In the genomic region with DNA sequence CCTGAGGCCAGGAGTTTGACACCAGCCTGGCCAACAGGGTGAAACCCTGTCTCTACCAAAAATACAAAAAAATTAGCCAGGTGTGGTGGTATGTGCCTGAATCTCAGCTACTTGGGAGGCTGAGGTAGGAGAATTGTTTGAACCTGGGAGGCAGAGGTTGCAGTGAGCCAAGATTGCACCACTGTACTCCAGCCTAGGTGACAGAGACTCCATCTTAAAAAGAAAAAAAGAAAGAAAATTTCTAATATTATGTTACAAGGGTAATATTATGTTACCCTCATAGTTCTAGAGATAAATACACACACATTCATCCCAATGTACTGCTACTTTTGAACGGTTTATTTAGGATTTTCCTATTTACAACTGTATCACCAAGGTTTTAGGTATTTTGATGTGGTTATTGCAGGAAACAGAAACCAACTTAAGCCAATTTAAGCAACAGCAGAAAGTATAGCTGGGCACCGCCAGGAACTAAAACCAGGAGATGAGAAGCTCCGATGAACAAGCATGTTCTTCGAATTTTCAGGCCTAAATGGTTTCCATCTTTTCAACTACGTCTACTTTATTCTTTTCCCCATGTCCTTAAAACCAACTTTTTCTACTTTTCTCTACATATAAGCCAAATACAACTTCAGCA, we compare ENCODE assay signal across 17 cellular contexts. TPM values are rescaled to one million over a fixed set of nuclear protein-coding genes. Genes with fewer than 3 reads are reported as not detected.
DNase-seq lines count a peak whose midpoint lies in the region; ATAC-seq and TF ChIP-seq lines count a peak whose summit lies in the region.
"Had no signal": no experiment of that assay in that cellular context is flagged by ENCODE, and none has a peak within 500 bp of the region (broad histone marks: within the 10 kb centered on the region; RNA-seq: fewer than 3 reads in every experiment).

No MANE protein-coding gene starts in this region.

- peak overlapping the region; percentile 12 for H3K4me3 Mint-ChIP-seq in activated T-helper 17 cell treated with anti-CD3 and anti-CD28 coated beads, Interleukin-2, amount 50 U/mL, for 72 hours
- H3K4me3 Mint-ChIP-seq in nephron progenitor cell, result no peak overlapping the region
- H3K4me3 Mint-ChIP-seq: HFFc6 had no signal

- no peaks in the 10 kb centered on the region for H3K4me1 Mint-ChIP-seq in activated T-helper 17 cell treated with anti-CD3 and anti-CD28 coated beads, Interleukin-2, amount 50 U/mL, for 72 hours
- H3K4me1 Mint-ChIP-seq in nephron progenitor cell, result no peaks in the 10 kb centered on the region

- H3K27ac Mint-ChIP-seq in activated T-helper 17 cell treated with anti-CD3 and anti-CD28 coated beads, Interleukin-2, amount 50 U/mL, for 72 hours, result peak overlapping the region; percentile 36
- H3K27ac Mint-ChIP-seq in nephron progenitor cell, result no peak overlapping the region
- H3K27ac Mint-ChIP-seq: HFFc6 had no signal

- POLR2A ChIA-PET in SK-N-SH (lab: Yijun Ruan, JAX), result no interaction called here

- H2AFZ ChIP-seq in SK-N-SH (ENCODE audit: low read depth) (peak overlapping the region; percentile 72), Karpas-422 (ENCODE audit: low read length) (peak overlapping the region; percentile 69; the same call in 1 of the 2 replicates)

- WGBS in SK-N-SH (ENCODE audit: low lambda C conversion rate), result 48% methylated on average over 5 of the region's 5 CpGs

- H3F3A ChIP-seq in SK-N-SH (replicated peaks; ENCODE audit: insufficient read depth), result peaks cover 7% of the 10 kb centered on the region

- no peaks in the 10 kb centered on the region for H3K79me2 ChIP-seq in SK-N-SH (ENCODE audit: insufficient read depth)
- no peaks in the 10 kb centered on the region for H3K79me2 ChIP-seq in Karpas-422 (ENCODE audit: low read length)

- no peak for TF ChIP-seq EP300 in SK-N-SH (IDR thresholded peaks at IDR 0.05; ENCODE audit: borderline replicate concordance in 1 of 2, low read depth in 1 of 2, low read length in 1 of 2)

- H3K4me2 ChIP-seq in SK-N-SH, result no peak overlapping the region
- peak overlapping the region; percentile 11 to 60 (median 44); a peak in 13 of 22 replicates for H3K4me2 ChIP-seq in BLaER1 treated with 17β-estradiol and CSF1 and Interleukin-3, amounts not matched to agents 10 nM and 100 nM
- no peak overlapping the region for H3K4me2 ChIP-seq in Karpas-422 (ENCODE audit: low read depth, low read length, poor library complexity, severe bottlenecking)
- H3K4me2 ChIP-seq: KMS-11 had no signal

- no peaks in the 10 kb centered on the region for H3K27me3 ChIP-seq in SK-N-SH (ENCODE audit: insufficient read depth)
- no peaks in the 10 kb centered on the region for H3K27me3 ChIP-seq in BLaER1 treated with 17β-estradiol and CSF1 and Interleukin-3, amounts not matched to agents 10 nM and 100 nM
- no peaks in the 10 kb centered on the region for H3K27me3 ChIP-seq in Karpas-422 (ENCODE audit: low read length)
- H3K27me3 ChIP-seq: MG63 had no signal

- H3K36me3 Mint-ChIP-seq in activated T-helper 17 cell treated with anti-CD3 and anti-CD28 coated beads, Interleukin-2, amount 50 U/mL, for 72 hours (ENCODE audit: low read depth), result no peaks in the 10 kb centered on the region
- no peaks in the 10 kb centered on the region for H3K36me3 Mint-ChIP-seq in nephron progenitor cell (ENCODE audit: low read depth)

- no peaks in the 10 kb centered on the region for H3K9me3 ChIP-seq in SK-N-SH
- no peaks in the 10 kb centered on the region for H3K9me3 ChIP-seq in BLaER1 treated with 17β-estradiol and CSF1 and Interleukin-3, amounts not matched to agents 10 nM and 100 nM (replicated peaks in 1 of 11)
- H3K9me3 ChIP-seq in Karpas-422 (ENCODE audit: low read length), result no peaks in the 10 kb centered on the region
- H3K9me3 ChIP-seq: MG63 had no signal

- H3K4me3 ChIP-seq in SK-N-SH (ENCODE audit: low read depth in 2 of 2, low read length in 1 of 2) (no peak overlapping the region), Karpas-422 (ENCODE audit: low read length) (no peak overlapping the region)
- no peak overlapping the region for H3K4me3 ChIP-seq in BLaER1 treated with 17β-estradiol and CSF1 and Interleukin-3, amounts not matched to agents 10 nM and 100 nM
- H3K4me3 ChIP-seq: MG63 had no signal

- DNase-seq in SK-N-SH (no peak), Karpas-422 (no peak), nephron progenitor cell (no peak)
- DNase-seq in stimulated activated CD8-positive, alpha-beta memory T cell treated with anti-CD3 and anti-CD28 coated beads, Interleukin-4, amount 100 ng/mL, for 48 hours, result no peak
- DNase-seq: HFFc6, MG63, NCI-H1092 treated with DMSO at 0.1 percent for 48 hours, NCI-H2081 treated with DMSO at 0.1 percent for 48 hours, NCI-H510A, NCI-H748 treated with DMSO at 0.1 percent for 48 hours, Right ventricle myocardium superior had no signal

- no peaks in the 10 kb centered on the region for H3K9me2 ChIP-seq in SK-N-SH
- no peaks in the 10 kb centered on the region for H3K9me2 ChIP-seq in Karpas-422 (replicated peaks; ENCODE audit: insufficient read depth, low read length)

- ATAC-seq in SK-N-SH treated with all-trans-retinoic acid at 6 μM for 48 hours (no peak), HG02798 (IDR thresholded peaks at IDR 0.05; ENCODE audit: poor library complexity, unreplicated experiment) (no peak)
- ATAC-seq in activated T-helper 17 cell treated with anti-CD3 and anti-CD28 coated beads, Interleukin-2, amount 50 U/mL, for 72 hours (replicated peaks), result no peak

- TF ChIP-seq CTCF in SK-N-SH (IDR thresholded peaks at IDR 0.05), result no peak
- no peak for TF ChIP-seq CTCF in nephron progenitor cell (IDR thresholded peaks at IDR 0.05)

- TF ChIP-seq RAD21 in SK-N-SH (IDR thresholded peaks at IDR 0.05; ENCODE audit: low read length), result no peak

- CTCF ChIA-PET in SK-N-SH (lab: Yijun Ruan, JAX), result no interaction called here

- H3K9me3 Mint-ChIP-seq in activated T-helper 17 cell treated with anti-CD3 and anti-CD28 coated beads, Interleukin-2, amount 50 U/mL, for 72 hours, result no peaks in the 10 kb centered on the region
- no peaks in the 10 kb centered on the region for H3K9me3 Mint-ChIP-seq in nephron progenitor cell
- H3K9me3 Mint-ChIP-seq: HFFc6 had no signal

- peaks cover 2% of the 10 kb centered on the region for H3K27me3 Mint-ChIP-seq in activated T-helper 17 cell treated with anti-CD3 and anti-CD28 coated beads, Interleukin-2, amount 50 U/mL, for 72 hours
- no peaks in the 10 kb centered on the region for H3K27me3 Mint-ChIP-seq in nephron progenitor cell (ENCODE audit: low read depth, poor library complexity)

- H3K4me1 ChIP-seq in SK-N-SH (ENCODE audit: control insufficient read depth in 1 of 2, insufficient read depth in 2 of 2, low read depth in 1 of 2, low read length in 1 of 2) (no peaks in the 10 kb centered on the region; a peak in 1 of 4 replicates), Karpas-422 (ENCODE audit: low read length) (no peaks in the 10 kb centered on the region)
- peaks cover 7 to 16% (median 9%) of the 10 kb centered on the region in 10 experiments; a peak in 18 of 20 replicates for H3K4me1 ChIP-seq in BLaER1 treated with 17β-estradiol and CSF1 and Interleukin-3, amounts not matched to agents 10 nM and 100 nM

- no peak overlapping the region for H3K27ac ChIP-seq in SK-N-SH (ENCODE audit: low read depth in 2 of 2, low read length in 1 of 2)
- no peak overlapping the region for H3K27ac ChIP-seq in BLaER1 treated with 17β-estradiol and CSF1 and Interleukin-3, amounts not matched to agents 10 nM and 100 nM
- no peak overlapping the region for H3K27ac ChIP-seq in Karpas-422 (ENCODE audit: low read length)
- H3K27ac ChIP-seq: 22Rv1, KMS-11 had no signal

- H4K20me1 ChIP-seq in SK-N-SH (ENCODE audit: insufficient read depth) (no peaks in the 10 kb centered on the region), Karpas-422 (ENCODE audit: insufficient read depth, low read depth, low read length) (no peaks in the 10 kb centered on the region)
- no peaks in the 10 kb centered on the region for H4K20me1 ChIP-seq in BLaER1 treated with 17β-estradiol and CSF1 and Interleukin-3, amounts not matched to agents 10 nM and 100 nM

- H3K36me3 ChIP-seq in SK-N-SH (replicated peaks in 1 of 2; ENCODE audit: control insufficient read depth in 1 of 2, insufficient read depth in 2 of 2, low read length in 1 of 2), result no peaks in the 10 kb centered on the region
- H3K36me3 ChIP-seq in BLaER1 treated with 17β-estradiol and CSF1 and Interleukin-3, amounts not matched to agents 10 nM and 100 nM, result no peaks in the 10 kb centered on the region
- no peaks in the 10 kb centered on the region for H3K36me3 ChIP-seq in Karpas-422 (ENCODE audit: insufficient read depth, low read length)
- H3K36me3 ChIP-seq: MG63 had no signal

- H3K9ac ChIP-seq in SK-N-SH (no peak overlapping the region), Karpas-422 (ENCODE audit: low read length) (no peak overlapping the region)
- H3K9ac ChIP-seq in BLaER1 treated with 17β-estradiol and CSF1 and Interleukin-3, amounts not matched to agents 10 nM and 100 nM, result peak overlapping the region in 1 of 11 experiments; percentile 44; a peak in 1 of 22 replicates
- H3K9ac ChIP-seq: KMS-11 had no signal

TF ChIP-seq in SK-N-SH, 30 proteins besides CTCF, POLR2A, EP300 and RAD21 (continues in another document):
- TF ChIP-seq SMC3 (IDR thresholded peaks at IDR 0.05; ENCODE audit: low read depth, low read length) (no peak), YY1 (IDR thresholded peaks at IDR 0.05; ENCODE audit: low read depth) (no peak), TAF1 (IDR thresholded peaks at IDR 0.05; ENCODE audit: borderline replicate concordance, low read depth, low read length) (no peak), TCF12 (IDR thresholded peaks at IDR 0.05) (no peak)

TF ChIP-seq in SK-N-SH treated with all-trans-retinoic acid at 6 μM for 48 hours, 23 proteins besides CTCF, POLR2A, EP300 and RAD21 (continues in another document):
- TF ChIP-seq, protein P1, sequence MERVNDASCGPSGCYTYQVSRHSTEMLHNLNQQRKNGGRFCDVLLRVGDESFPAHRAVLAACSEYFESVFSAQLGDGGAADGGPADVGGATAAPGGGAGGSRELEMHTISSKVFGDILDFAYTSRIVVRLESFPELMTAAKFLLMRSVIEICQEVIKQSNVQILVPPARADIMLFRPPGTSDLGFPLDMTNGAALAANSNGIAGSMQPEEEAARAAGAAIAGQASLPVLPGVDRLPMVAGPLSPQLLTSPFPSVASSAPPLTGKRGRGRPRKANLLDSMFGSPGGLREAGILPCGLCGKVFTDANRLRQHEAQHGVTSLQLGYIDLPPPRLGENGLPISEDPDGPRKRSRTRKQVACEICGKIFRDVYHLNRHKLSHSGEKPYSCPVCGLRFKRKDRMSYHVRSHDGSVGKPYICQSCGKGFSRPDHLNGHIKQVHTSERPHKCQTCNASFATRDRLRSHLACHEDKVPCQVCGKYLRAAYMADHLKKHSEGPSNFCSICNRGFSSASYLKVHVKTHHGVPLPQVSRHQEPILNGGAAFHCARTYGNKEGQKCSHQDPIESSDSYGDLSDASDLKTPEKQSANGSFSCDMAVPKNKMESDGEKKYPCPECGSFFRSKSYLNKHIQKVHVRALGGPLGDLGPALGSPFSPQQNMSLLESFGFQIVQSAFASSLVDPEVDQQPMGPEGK (CRISPR knock-in tag; IDR thresholded peaks at IDR 0.05; ENCODE audit: borderline replicate concordance), result no peak
- no peak for TF ChIP-seq ESRRG (CRISPR knock-in tag; IDR thresholded peaks at IDR 0.05)

RNA-seq across cellular contexts. Expression of a gene that starts 11.8 kb away (rescaled TPM):
- polyA plus RNA-seq in SK-N-SH (2012; rRNA removed), result 4.9 and 6.7 TPM in 2 replicates
- 6.7 and 9.7 TPM in 2 replicates for polyA plus RNA-seq in SK-N-SH (2012; cell fraction: cytosol; rRNA removed)
- 12.3 and 22.5 TPM in 2 replicates for polyA plus RNA-seq in SK-N-SH (2012; cell fraction: nucleus; rRNA removed)
- total RNA-seq in Karpas-422 (2014; rRNA removed; shearing (Covaris generic); ENCODE audit: low replicate concordance), result 41.2 and 47.0 TPM in 2 replicates
- total RNA-seq in activated T-helper 17 cell treated with anti-CD3 and anti-CD28 coated beads, Interleukin-2, amount 50 U/mL, for 72 hours, result 10 to 100 TPM; 51.3 to 61.3 TPM

Comparison
In these comparisons a context has a peak if more than half of its experiments do, and no peak if none do; other contexts are left out.
1. H3K4me2 ChIP-seq: peak in BLaER1 treated with 17β-estradiol and CSF1 and Interleukin-3, amounts not matched to agents 10 nM and 100 nM (11 of 11); none in SK-N-SH (single experiment) and Karpas-422 (single experiment).